Comparison of ENCODE assay signal across 18 cellular contexts in genomic region chr6:43996614-43997341, GRCh38.
DNase-seq lines count a peak whose midpoint lies in the region; ATAC-seq and TF ChIP-seq lines count a peak whose summit lies in the region.
"Had no signal": no experiment of that assay in that cellular context is flagged by ENCODE, and none has a peak within 500 bp of the region (broad histone marks: within the 10 kb centered on the region; RNA-seq: fewer than 3 reads in every experiment).

No MANE protein-coding gene starts in this region.

- no peaks in the 10 kb centered on the region for H3K36me3 ChIP-seq in IMR-90 (ENCODE audit: control insufficient read depth, insufficient read depth, low read length)
- peaks cover 4% of the 10 kb centered on the region for H3K36me3 ChIP-seq in endodermal cell (ENCODE audit: control insufficient read depth, insufficient read depth, low read length)
- H3K36me3 ChIP-seq: SJCRH30 had no signal

- peak overlapping the region; percentile 79 for H2AK9ac ChIP-seq in IMR-90 (replicated peaks; ENCODE audit: low read depth, low read length, poor library complexity)

- H4K8ac ChIP-seq in IMR-90 (ENCODE audit: low read depth in 2 of 2, low read length in 2 of 2): peak overlapping the region; percentile 24 to 79

- no peak overlapping the region for H3K4me2 ChIP-seq in IMR-90 (ENCODE audit: low read depth, low read length)

- TF ChIP-seq CTCF in AG04450 (IDR thresholded peaks at IDR 0.05; ENCODE audit: low read depth, low read length) (no peak), IMR-90 (conservative IDR thresholded peaks at IDR 0.05; ENCODE audit: low read depth, low read length) (no peak), endodermal cell (conservative IDR thresholded peaks at IDR 0.05) (peak; percentile 43)

- no peak overlapping the region for H3K56ac ChIP-seq in IMR-90 (ENCODE audit: extremely low read depth, insufficient read depth, low read length)

- H3K79me1 ChIP-seq in IMR-90 (ENCODE audit: low read depth in 1 of 2, low read length in 2 of 2): no peaks in the 10 kb centered on the region

- no peak for TF ChIP-seq RAD21 in IMR-90 (IDR thresholded peaks at IDR 0.05; ENCODE audit: low read length)

- no TSS peak for BruUV-seq in IMR-90 (replicated peaks; lab: Mats Ljungman, UMichigan)

- intact Hi-C loops in IMR-90 (cut with micrococcal nuclease): loop anchor here (2.0 kb wide), 1 partner anchor 222 kb away; no protein-coding TSS in a partner anchor
- intact Hi-C loops in sciatic nerve (cut with DNase I): no loop called here
- intact Hi-C loops in activated T-helper 2 cell treated with anti-CD3 and anti-CD28 coated beads, Interferon-gamma antibody, Interleukin-2, Interleukin-4, amounts not matched to agents 10 μg/mL and 5 μg/mL and 100 μg/mL, durations not matched to agents 14 hours and 24 hours and 36 hours (cut with micrococcal nuclease): no loop called here

- ATAC-seq in IMR-90 (ENCODE audit: low read depth) (no peak; the same call in 1 of the 2 replicates), sciatic nerve (no peak), HG03354 (IDR thresholded peaks at IDR 0.05; ENCODE audit: poor library complexity, severe bottlenecking, unreplicated experiment) (no peak), HG03432 (IDR thresholded peaks at IDR 0.05; ENCODE audit: unreplicated experiment) (no peak)
- ATAC-seq: activated T-helper 17 cell treated with anti-CD3 and anti-CD28 coated beads, Interleukin-2, amount 50 U/mL, for 72 hours; natural killer cell had no signal

- peaks cover 2% of the 10 kb centered on the region for H3K27me3 Mint-ChIP-seq in endodermal cell (ENCODE audit: insufficient read depth)
- H3K27me3 Mint-ChIP-seq in activated T-helper 2 cell treated with anti-CD3 and anti-CD28 coated beads, Interferon-gamma antibody, Interleukin-2, Interleukin-4, amounts not matched to agents 10 μg/mL and 5 μg/mL and 100 μg/mL, durations not matched to agents 14 hours and 24 hours and 36 hours (ENCODE audit: low read depth): peaks cover 6% of the 10 kb centered on the region

- H3K9ac ChIP-seq in IMR-90 (ENCODE audit: low read depth, low read length) (no peak overlapping the region), endodermal cell (ENCODE audit: extremely low read depth, low read length, poor library complexity, severe bottlenecking) (no peak overlapping the region)

- peak overlapping the region; percentile 42; the same call in 1 of the 2 replicates for H3K18ac ChIP-seq in IMR-90 (ENCODE audit: low read depth, low read length)

- H3K4me1 Mint-ChIP-seq in endodermal cell: peaks cover 15% of the 10 kb centered on the region
- H3K4me1 Mint-ChIP-seq in activated T-helper 2 cell treated with anti-CD3 and anti-CD28 coated beads, Interferon-gamma antibody, Interleukin-2, Interleukin-4, amounts not matched to agents 10 μg/mL and 5 μg/mL and 100 μg/mL, durations not matched to agents 14 hours and 24 hours and 36 hours (ENCODE audit: low read depth): peaks cover 10% of the 10 kb centered on the region
- H3K4me1 Mint-ChIP-seq: activated T-helper 17 cell treated with anti-CD3 and anti-CD28 coated beads, Interleukin-2, amount 50 U/mL, for 72 hours had no signal

- H2BK120ac ChIP-seq in IMR-90 (ENCODE audit: low read depth, low read length): peak overlapping the region; percentile 74

- H3K9me3 ChIP-seq in AG04450 (ENCODE audit: control insufficient read depth, insufficient read depth, low read length) (no peaks in the 10 kb centered on the region), IMR-90 (ENCODE audit: control insufficient read depth, insufficient read depth, low read length) (no peaks in the 10 kb centered on the region), endodermal cell (ENCODE audit: control insufficient read depth, low read length) (peaks cover 33% of the 10 kb centered on the region)
- H3K9me3 ChIP-seq: Caco-2, SJCRH30 had no signal

- H3K14ac ChIP-seq in IMR-90 (replicated peaks; ENCODE audit: low read depth, low read length): peak overlapping the region; percentile 54

- H4K20me1 ChIP-seq in IMR-90 (ENCODE audit: insufficient read depth, low read length): no peaks in the 10 kb centered on the region

- peak overlapping the region; percentile 77 for H2AK5ac ChIP-seq in IMR-90 (ENCODE audit: low read depth, low read length)

- H4K91ac ChIP-seq in IMR-90 (ENCODE audit: insufficient read depth, low read depth, low read length): peak overlapping the region; percentile 85

- POLR2A ChIA-PET in AG04450 (lab: Yijun Ruan, JAX): no interaction called here
- POLR2A ChIA-PET in IMR-90 (lab: Charles Lee; ENCODE audit: unreplicated experiment): no interaction called here

- H3K27ac Mint-ChIP-seq in endodermal cell: no peak overlapping the region
- H3K27ac Mint-ChIP-seq in activated T-helper 2 cell treated with anti-CD3 and anti-CD28 coated beads, Interferon-gamma antibody, Interleukin-2, Interleukin-4, amounts not matched to agents 10 μg/mL and 5 μg/mL and 100 μg/mL, durations not matched to agents 14 hours and 24 hours and 36 hours: no peak overlapping the region
- H3K27ac Mint-ChIP-seq: activated T-helper 17 cell treated with anti-CD3 and anti-CD28 coated beads, Interleukin-2, amount 50 U/mL, for 72 hours; natural killer cell; stimulated activated naive CD8-positive, alpha-beta T cell treated with anti-CD3 and anti-CD28 coated beads, Interleukin-15, Interleukin-2, amounts not matched to agents 100 ng/mL and 50 ng/mL, for 24 hours; T-helper 2 cell treated with Interferon-gamma antibody and Interleukin-4, amounts not matched to agents 5 μg/mL and 100 μg/mL, for 36 hours had no signal

- peak overlapping the region; percentile 73 for H2AFZ ChIP-seq in IMR-90 (replicated peaks; ENCODE audit: low read length, poor library complexity)

- peak overlapping the region; percentile 62 for H3K27ac ChIP-seq in AG04450 (ENCODE audit: low read depth, low read length)
- peak overlapping the region; percentile 39; the same call in 1 of the 2 replicates for H3K27ac ChIP-seq in IMR-90 (ENCODE audit: insufficient read depth, low read length)
- H3K27ac ChIP-seq in endodermal cell (ENCODE audit: low read depth, low read length): no peak overlapping the region
- H3K27ac ChIP-seq: SJCRH30 had no signal

- H3K9me1 ChIP-seq in IMR-90 (ENCODE audit: insufficient read depth, low read length): peaks cover 17% of the 10 kb centered on the region

- H4K5ac ChIP-seq in IMR-90 (ENCODE audit: low read depth, low read length): peak overlapping the region; percentile 38

- TF ChIP-seq POLR2A in IMR-90 (IDR thresholded peaks at IDR 0.05; ENCODE audit: low read depth, low read length): no peak

- no peaks in the 10 kb centered on the region for H3K27me3 ChIP-seq in AG04450 (ENCODE audit: control insufficient read depth, insufficient read depth, low read length)
- no peaks in the 10 kb centered on the region for H3K27me3 ChIP-seq in IMR-90 (ENCODE audit: control insufficient read depth, insufficient read depth, low read length)
- no peaks in the 10 kb centered on the region for H3K27me3 ChIP-seq in endodermal cell (ENCODE audit: control insufficient read depth, insufficient read depth, low read length, poor library complexity, severe bottlenecking)
- H3K27me3 ChIP-seq: SJCRH30 had no signal

- peaks cover 10% of the 10 kb centered on the region for H3K36me3 Mint-ChIP-seq in endodermal cell (ENCODE audit: low read depth)
- no peaks in the 10 kb centered on the region for H3K36me3 Mint-ChIP-seq in activated T-helper 2 cell treated with anti-CD3 and anti-CD28 coated beads, Interferon-gamma antibody, Interleukin-2, Interleukin-4, amounts not matched to agents 10 μg/mL and 5 μg/mL and 100 μg/mL, durations not matched to agents 14 hours and 24 hours and 36 hours (ENCODE audit: low read depth)
- H3K36me3 Mint-ChIP-seq: natural killer cell had no signal

- peak overlapping the region; percentile 81 for H2BK20ac ChIP-seq in IMR-90 (ENCODE audit: low read depth, low read length)

- H3K4me1 ChIP-seq in IMR-90 (ENCODE audit: control insufficient read depth, insufficient read depth, low read length) (peaks cover 8% of the 10 kb centered on the region), endodermal cell (ENCODE audit: control insufficient read depth, insufficient read depth, low read length) (peaks cover 5% of the 10 kb centered on the region)
- H3K4me1 ChIP-seq: SJCRH30 had no signal

- H3K9me3 Mint-ChIP-seq in endodermal cell: peaks cover 25% of the 10 kb centered on the region
- H3K9me3 Mint-ChIP-seq in activated T-helper 2 cell treated with anti-CD3 and anti-CD28 coated beads, Interferon-gamma antibody, Interleukin-2, Interleukin-4, amounts not matched to agents 10 μg/mL and 5 μg/mL and 100 μg/mL, durations not matched to agents 14 hours and 24 hours and 36 hours: no peaks in the 10 kb centered on the region
- H3K9me3 Mint-ChIP-seq: activated T-helper 17 cell treated with anti-CD3 and anti-CD28 coated beads, Interleukin-2, amount 50 U/mL, for 72 hours; natural killer cell; stimulated activated naive CD8-positive, alpha-beta T cell treated with anti-CD3 and anti-CD28 coated beads, Interleukin-15, Interleukin-2, amounts not matched to agents 100 ng/mL and 50 ng/mL, for 24 hours; T-helper 2 cell treated with Interferon-gamma antibody and Interleukin-4, amounts not matched to agents 5 μg/mL and 100 μg/mL, for 36 hours had no signal

- H3K23ac ChIP-seq in IMR-90 (ENCODE audit: low read depth, low read length): peak overlapping the region; percentile 62; the same call in 1 of the 2 replicates

- H2BK5ac ChIP-seq in IMR-90 (ENCODE audit: low read depth, low read length, poor library complexity, severe bottlenecking): peak overlapping the region; percentile 59

- CTCF ChIA-PET in AG04450 (lab: Charles Lee) (interaction anchor here (1.0 to 1.4 kb wide), 3 partner anchors 82 to 228 kb away, joined by 3 read pairs; no protein-coding TSS in a partner anchor), IMR-90 (lab: Yijun Ruan, JAX) (no interaction called here)

- in situ Hi-C loops in IMR-90 (cut with MboI; ENCODE audit: low sequenced_read_pairs): no loop called here

- H3K4me3 ChIP-seq in AG04450 (ENCODE audit: low read depth, low read length): no peak overlapping the region
- no peak overlapping the region for H3K4me3 ChIP-seq in IMR-90 (ENCODE audit: insufficient read depth, low read depth, low read length)
- peak overlapping the region; percentile 45 for H3K4me3 ChIP-seq in endodermal cell (ENCODE audit: low read length)
- H3K4me3 ChIP-seq: SJCRH30 had no signal

- dilution Hi-C loops in IMR-90 (cut with HindIII; ENCODE audit: low sequenced_read_pairs, unreplicated experiment): no loop called here

- no peak overlapping the region for H3K4me3 Mint-ChIP-seq in endodermal cell
- no peak overlapping the region for H3K4me3 Mint-ChIP-seq in activated T-helper 2 cell treated with anti-CD3 and anti-CD28 coated beads, Interferon-gamma antibody, Interleukin-2, Interleukin-4, amounts not matched to agents 10 μg/mL and 5 μg/mL and 100 μg/mL, durations not matched to agents 14 hours and 24 hours and 36 hours (ENCODE audit: low read depth)
- H3K4me3 Mint-ChIP-seq: activated T-helper 17 cell treated with anti-CD3 and anti-CD28 coated beads, Interleukin-2, amount 50 U/mL, for 72 hours; natural killer cell; stimulated activated naive CD8-positive, alpha-beta T cell treated with anti-CD3 and anti-CD28 coated beads, Interleukin-15, Interleukin-2, amounts not matched to agents 100 ng/mL and 50 ng/mL, for 24 hours; T-helper 2 cell treated with Interferon-gamma antibody and Interleukin-4, amounts not matched to agents 5 μg/mL and 100 μg/mL, for 36 hours had no signal

- WGBS in IMR-90 (ENCODE audit: extremely low coverage in 2 of 2, insufficient read length in 1 of 2), 2 experiments: 77% methylated on average over 6 of the region's 8 CpGs; no CpG with 5 or more reads in 1 of the 2 experiments
- 86 to 92% methylated on average over 3 to 8 of the region's 8 CpGs for WGBS in endodermal cell (ENCODE audit: insufficient coverage in 1 of 2, insufficient read length in 1 of 2), 2 experiments

- H3K4ac ChIP-seq in IMR-90 (ENCODE audit: low read depth, low read length): peak overlapping the region; percentile 89

- peak overlapping the region; percentile 67; the same call in 2 of the 3 replicates for H2BK15ac ChIP-seq in IMR-90 (ENCODE audit: low read depth, low read length)

- DNase-seq in AG04450 (ENCODE audit: low read depth, low spot score) (no peak), IMR-90 (no peak), endodermal cell (peak; percentile 39), sciatic nerve (ENCODE audit: low spot score) (peak; percentile 6)
- no peak for DNase-seq in activated T-helper 2 cell treated with anti-CD3 and anti-CD28 coated beads, Interferon-gamma antibody, Interleukin-2, Interleukin-4, amounts not matched to agents 10 μg/mL and 5 μg/mL and 100 μg/mL, durations not matched to agents 14 hours and 24 hours and 36 hours (ENCODE audit: low spot score)
- DNase-seq: activated CD4-positive, CD25-positive, alpha-beta regulatory T cell treated with anti-CD3 and anti-CD28 coated beads, Interleukin-2, amount 50 U/mL, for 72 hours; AML-193; natural killer cell; NCI-H1105 treated with DMSO at 0.1 percent for 48 hours; NCI-H526 treated with DMSO at 0.1 percent for 48 hours; SJCRH30; stimulated activated CD4-positive, alpha-beta T cell treated with anti-CD3 and anti-CD28 coated beads, Interleukin-1b, Interleukin-23, amount 100 ng/mL, for 48 hours had no signal

Comparison
In these comparisons a context has a peak if more than half of its experiments do, and no peak if none do; other contexts are left out.
1. DNase-seq: peak in endodermal cell (single experiment) and sciatic nerve (single experiment); none in AG04450 (single experiment), IMR-90 (single experiment) and activated T-helper 2 cell treated with anti-CD3 and anti-CD28 coated beads, Interferon-gamma antibody, Interleukin-2, Interleukin-4, amounts not matched to agents 10 μg/mL and 5 μg/mL and 100 μg/mL, durations not matched to agents 14 hours and 24 hours and 36 hours (single experiment).